In genomic region chr1:26276432-26276838, GRCh38 we compare ENCODE assay signal across 8 cellular contexts. TPM values are rescaled to one million over a fixed set of nuclear protein-coding genes. Genes with fewer than 3 reads are reported as not detected.
DNase-seq lines count a peak whose midpoint lies in the region; ATAC-seq and TF ChIP-seq lines count a peak whose summit lies in the region.

No MANE protein-coding gene starts in this region.

- no peak overlapping the region for H2AFZ ChIP-seq in PC-3 (ENCODE audit: low read length)

- TF ChIP-seq EP300 in sigmoid colon (IDR thresholded peaks at IDR 0.05): no peak

- H3K9me3 Mint-ChIP-seq in Caco-2 (ENCODE audit: unreplicated experiment): no peaks in the 10 kb centered on the region

- H3K79me2 ChIP-seq in PC-3 (ENCODE audit: low read length): peaks cover 22% of the 10 kb centered on the region

- H3K27me3 Mint-ChIP-seq in Caco-2 (ENCODE audit: insufficient read depth, unreplicated experiment): no peaks in the 10 kb centered on the region

- H3F3A ChIP-seq in PC-3 (ENCODE audit: low read length, unreplicated experiment): peaks cover 38% of the 10 kb centered on the region

- H3K4me1 Mint-ChIP-seq in Caco-2 (ENCODE audit: low read depth, unreplicated experiment): peaks cover 32% of the 10 kb centered on the region

- peaks cover 5% of the 10 kb centered on the region; the same call in 1 of the 2 replicates for H4K20me1 ChIP-seq in PC-3 (ENCODE audit: low read length)

- peak overlapping the region; percentile 99 for H3K27ac ChIP-seq in PC-3 (ENCODE audit: low read length)
- H3K27ac ChIP-seq in epithelial cell of prostate: peak overlapping the region; percentile 98
- peak overlapping the region; percentile 69 to 98 (median 84) for H3K27ac ChIP-seq in sigmoid colon

- H3K36me3 ChIP-seq in Caco-2 (ENCODE audit: control insufficient read depth, insufficient read depth, low read length) (peaks cover 4% of the 10 kb centered on the region), PC-3 (ENCODE audit: low read depth, low read length) (peaks cover 42% of the 10 kb centered on the region), sigmoid colon (peaks cover 0 to 5% (median 2%) of the 10 kb centered on the region in 4 donors)

- WGBS in sigmoid colon, 2 donors: 51 to 71% methylated on average over 2 of the region's 2 CpGs

- DNase-seq in Caco-2: no peak
- DNase-seq in PC-3: no peak
- no peak for DNase-seq in epithelial cell of prostate (ENCODE audit: low read depth, low spot score)
- DNase-seq in sigmoid colon: no peak
- DNase-seq in hippocampal formation (lab: John Stamatoyannopoulos, UW): no peak
- no peak for DNase-seq in SW 1271 (lab: John Stamatoyannopoulos, UW)
- no peak for DNase-seq in NCI-H2171 (lab: John Stamatoyannopoulos, UW)

- no peaks in the 10 kb centered on the region for H3K9me3 ChIP-seq in Caco-2
- no peaks in the 10 kb centered on the region for H3K9me3 ChIP-seq in PC-3 (ENCODE audit: low read length)
- no peaks in the 10 kb centered on the region for H3K9me3 ChIP-seq in sigmoid colon

- intact Hi-C loops in Caco-2 (cut with micrococcal nuclease; ENCODE audit: unreplicated experiment) (no loop called here), PC-3 (cut with micrococcal nuclease) (loop anchor here (1.0 to 2.0 kb wide), 2 partner anchors 45 to 108 kb away; partner anchors contain the start of genes C1orf232 and ZNF593), sigmoid colon (cut with DNase I) (loop anchor here (5.0 kb wide), 3 partner anchors 109 to 196 kb away; partner anchors contain the start of genes C1orf232, DHDDS, HMGN2 and ZNF593)

- H3K4me1 ChIP-seq in Caco-2: peaks cover 41% of the 10 kb centered on the region
- peaks cover 70% of the 10 kb centered on the region for H3K4me1 ChIP-seq in PC-3 (ENCODE audit: insufficient read depth, low read length)
- H3K4me1 ChIP-seq in sigmoid colon: peaks cover 0 to 48% (median 38%) of the 10 kb centered on the region in 4 donors

- BruUV-seq in Caco-2 (replicated peaks; lab: Mats Ljungman, UMichigan) (no TSS peak), PC-3 (replicated peaks; lab: Mats Ljungman, UMichigan) (no TSS peak)

- H3K9ac ChIP-seq in PC-3 (ENCODE audit: low read length): peak overlapping the region; percentile 75

- CTCF ChIA-PET in Caco-2 (lab: Charles Lee): interaction anchor here (0.6 to 2.4 kb wide), 8 partner anchors 9 to 175 kb away, joined by 3 to 8 read pairs (median 4); partner anchors contain the start of genes CATSPER4 and CEP85
- CTCF ChIA-PET in PC-3 (lab: Charles Lee): interaction anchor here (0.5 to 1.0 kb wide), 3 partner anchors 45 to 589 kb away, joined by 3 to 6 read pairs (median 4); no protein-coding TSS in a partner anchor

- peak overlapping the region; percentile 37 for H3K27ac Mint-ChIP-seq in Caco-2 (ENCODE audit: unreplicated experiment)

- no peak for TF ChIP-seq CTCF in Caco-2 (IDR thresholded peaks at IDR 0.05; ENCODE audit: insufficient read depth in 1 of 2, low read depth in 1 of 2, low read length in 1 of 2, severe bottlenecking in 1 of 2, unreplicated experiment in 1 of 2)
- no peak for TF ChIP-seq CTCF in PC-3 (conservative IDR thresholded peaks at IDR 0.05; ENCODE audit: low read depth, low read length)
- no peak for TF ChIP-seq CTCF in sigmoid colon (IDR thresholded peaks at IDR 0.05)

- no peaks in the 10 kb centered on the region for H3K9me2 ChIP-seq in PC-3 (replicated peaks; ENCODE audit: low read length)

- no peak for TF ChIP-seq POLR2A in sigmoid colon (IDR thresholded peaks at IDR 0.05)

- ATAC-seq in PC-3 (no peak), GM21619 (IDR thresholded peaks at IDR 0.05; ENCODE audit: unreplicated experiment) (no peak)

- POLR2A ChIA-PET in Caco-2 (lab: Charles Lee) (interaction anchor here (0.6 kb wide), 1 partner anchor 428 kb away, joined by 3 read pairs; no protein-coding TSS in a partner anchor), PC-3 (lab: Charles Lee; ENCODE audit: unreplicated experiment) (no interaction called here)

- H3K27me3 ChIP-seq in Caco-2 (replicated peaks; ENCODE audit: control insufficient read depth, insufficient read depth, low read length) (no peaks in the 10 kb centered on the region), PC-3 (ENCODE audit: low read length) (no peaks in the 10 kb centered on the region), sigmoid colon (no peaks in the 10 kb centered on the region)

- H3K4me2 ChIP-seq in PC-3 (ENCODE audit: low read length): peak overlapping the region; percentile 73

- peaks cover 64% of the 10 kb centered on the region for H3K36me3 Mint-ChIP-seq in Caco-2 (ENCODE audit: insufficient read depth, unreplicated experiment)

- H3K4me3 Mint-ChIP-seq in Caco-2 (ENCODE audit: unreplicated experiment): no peak overlapping the region

- H3K4me3 ChIP-seq in Caco-2 (ENCODE audit: low read depth, low read length): no peak overlapping the region
- H3K4me3 ChIP-seq in PC-3 (ENCODE audit: low read length): peak overlapping the region; percentile 40; the same call in 1 of the 2 replicates
- no peak overlapping the region for H3K4me3 ChIP-seq in sigmoid colon

RNA-seq across cellular contexts. Expression of gene SH3BGRL3, which starts 3.5 kb away (rescaled TPM):
- 73.4 and 74.3 TPM in 2 replicates for total RNA-seq in Caco-2 (2022)
- total RNA-seq in PC-3 (2014; rRNA removed): 181 and 193 TPM in 2 replicates
- total RNA-seq in sigmoid colon: 10 to 100 TPM; 32.9 to 41.5 (median 37.6) TPM
- polyA plus RNA-seq in sigmoid colon: 100 to 1,000 TPM; 303 to 575 (median 543) TPM

RNA-seq across cellular contexts. Expression of gene UBXN11, which starts 30.0 kb away (rescaled TPM):
- total RNA-seq in Caco-2 (2022) (12.5 TPM in 2 replicates), PC-3 (2014; rRNA removed) (19.4 and 24.6 TPM in 2 replicates), sigmoid colon (10 to 100 TPM in 3 of 4 donors, 1 to 10 TPM in 1; 9.8 to 17.7 (median 13.1) TPM)
- 10 to 100 TPM in 1 of 3 donors, 1 to 10 TPM in 2; 3.0 to 22.7 (median 4.2) TPM for polyA plus RNA-seq in sigmoid colon

RNA-seq across cellular contexts. Expression of gene CD52, which starts 41.3 kb away (rescaled TPM):
- total RNA-seq in Caco-2 (2022) (not detected in 2 replicates), PC-3 (2014; rRNA removed) (not detected in 2 replicates), sigmoid colon (1 to 10 TPM in 2 of 4 donors, not detected in 2; 1.6 to 5.7 TPM)
- polyA plus RNA-seq in sigmoid colon: 100 to 1,000 TPM in 1 of 3 donors, 10 to 100 TPM in 2; 19.8 to 556 (median 41.4) TPM

RNA-seq across cellular contexts. Expression of gene CEP85, which starts 42.4 kb away (rescaled TPM):
- 19.7 and 22.4 TPM in 2 replicates for total RNA-seq in Caco-2 (2022)
- total RNA-seq in PC-3 (2014; rRNA removed): 30.6 and 30.8 TPM in 2 replicates
- 1 to 10 TPM; 1.9 to 5.4 (median 3.3) TPM for total RNA-seq in sigmoid colon
- polyA plus RNA-seq in sigmoid colon: 10 to 100 TPM in 1 of 3 donors, 1 to 10 TPM in 2; 2.4 to 12.9 (median 9.7) TPM
